In genomic region chr12:62808166-62808879, GRCh38 we compare ENCODE assay signal across 9 cellular contexts.
DNase-seq lines count a peak whose midpoint lies in the region; ATAC-seq lines count a peak whose summit lies in the region.
"Had no signal": no experiment of that assay in that cellular context is flagged by ENCODE, and none has a peak within 500 bp of the region (broad histone marks: within the 10 kb centered on the region; RNA-seq: fewer than 3 reads in every experiment).

No MANE protein-coding gene starts in this region.

- no peak overlapping the region for H3K27ac Mint-ChIP-seq in activated naive CD8-positive, alpha-beta T cell treated with anti-CD3 and anti-CD28 coated beads for 36 hours

- H3K27me3 Mint-ChIP-seq in activated naive CD8-positive, alpha-beta T cell treated with anti-CD3 and anti-CD28 coated beads for 36 hours: peaks cover 9% of the 10 kb centered on the region

- peak; percentile 15 for DNase-seq in activated naive CD8-positive, alpha-beta T cell treated with anti-CD3 and anti-CD28 coated beads for 36 hours
- no peak for DNase-seq in HuH-7 (ENCODE audit: low spot score)
- no peak for DNase-seq in AG20443 (ENCODE audit: low spot score)
- DNase-seq in NCI-H1048 (lab: John Stamatoyannopoulos, UW): no peak
- no peak for DNase-seq in NCI-H69 (lab: John Stamatoyannopoulos, UW)
- DNase-seq: erythroblast had no signal

- peaks cover 18% of the 10 kb centered on the region for H3K4me1 Mint-ChIP-seq in activated naive CD8-positive, alpha-beta T cell treated with anti-CD3 and anti-CD28 coated beads for 36 hours

- peak; percentile 53 for ATAC-seq in GM18520 (IDR thresholded peaks at IDR 0.05; ENCODE audit: unreplicated experiment)
- peak; percentile 61 for ATAC-seq in GM21360 (IDR thresholded peaks at IDR 0.05; ENCODE audit: unreplicated experiment)
- ATAC-seq in HG03039 (IDR thresholded peaks at IDR 0.05; ENCODE audit: unreplicated experiment): peak; percentile 81

- no peak overlapping the region for H3K4me3 Mint-ChIP-seq in activated naive CD8-positive, alpha-beta T cell treated with anti-CD3 and anti-CD28 coated beads for 36 hours

- H3K9me3 Mint-ChIP-seq in activated naive CD8-positive, alpha-beta T cell treated with anti-CD3 and anti-CD28 coated beads for 36 hours: peaks cover 3% of the 10 kb centered on the region

- H3K36me3 Mint-ChIP-seq in activated naive CD8-positive, alpha-beta T cell treated with anti-CD3 and anti-CD28 coated beads for 36 hours: peaks cover 3% of the 10 kb centered on the region
